8 cellular contexts compared by ENCODE assay signal in genomic region chr14:74492413-74493342, GRCh38.
A peak's percentile ranks its signal among the peaks of the same experiment; 100 is the strongest.
DNase-seq lines count a peak whose midpoint lies in the region; TF ChIP-seq lines count a peak whose summit lies in the region.

Gene NPC2, minus strand, starts transcription at chr14:74493305. Its CDS starts 31 bp downstream, at chr14:74493274.

- H3K36me3 ChIP-seq in HAP-1 (replicated peaks) (peaks cover 8% of the 10 kb centered on the region), OCI-LY1 (ENCODE audit: insufficient read depth, low read length) (peaks cover 3% of the 10 kb centered on the region; the same call in 1 of the 2 replicates), endocrine pancreas (ENCODE audit: control insufficient read depth, insufficient read depth, low read length) (no peaks in the 10 kb centered on the region), mucosa of stomach (ENCODE audit: control insufficient read depth, insufficient read depth, low read length) (no peaks in the 10 kb centered on the region)

- TF ChIP-seq POLR2A in GM10847 (IDR thresholded peaks at IDR 0.05; ENCODE audit: extremely low read depth, insufficient read length): peak; percentile 37

- DNase-seq in HAP-1 (ENCODE audit: low spot score in 2 of 2) (peak in 1 of 2 experiments; percentile 20), retina (no peak), dedifferentiated amniotic fluid mesenchymal stem cell (ENCODE audit: extremely low spot score) (no peak)
- no peak for DNase-seq in stimulated activated CD4-positive, alpha-beta T cell treated with anti-CD3 and anti-CD28 coated beads, Interleukin-15, amount 100 ng/mL, for 24 hours

- H3K79me2 ChIP-seq in OCI-LY1 (ENCODE audit: insufficient read depth, low read length): no peaks in the 10 kb centered on the region

- H2AFZ ChIP-seq in OCI-LY1 (ENCODE audit: low read length): peak within 1 kb of the TSS; percentile 50; the same call in 1 of the 2 replicates

- H3K4me2 ChIP-seq in OCI-LY1 (ENCODE audit: low read length): peak within 1 kb of the TSS; percentile 91

- no peaks in the 10 kb centered on the region for H3K9me2 ChIP-seq in OCI-LY1 (ENCODE audit: low read depth, low read length)

- in situ Hi-C loops in HAP-1 (cut with MboI; ENCODE audit: low sequenced_read_pairs): no loop called here

- H4K20me1 ChIP-seq in OCI-LY1 (ENCODE audit: insufficient read depth, low read length): no peaks in the 10 kb centered on the region

- H3K27me3 ChIP-seq in HAP-1 (ENCODE audit: low read depth) (no peaks in the 10 kb centered on the region), OCI-LY1 (ENCODE audit: insufficient read depth, low read length) (no peaks in the 10 kb centered on the region), endocrine pancreas (ENCODE audit: control insufficient read depth, insufficient read depth, low read length) (no peaks in the 10 kb centered on the region), mucosa of stomach (ENCODE audit: control insufficient read depth, insufficient read depth, low read length) (no peaks in the 10 kb centered on the region)

- H3K9ac ChIP-seq in OCI-LY1 (ENCODE audit: low read length) (peak within 1 kb of the TSS; percentile 83), endocrine pancreas (ENCODE audit: control insufficient read depth, insufficient read depth, low read length) (peak within 1 kb of the TSS; percentile 79), mucosa of stomach (ENCODE audit: low read length) (peak within 1 kb of the TSS; percentile 93)

- no peak within 1 kb of the TSS for H3K27ac ChIP-seq in OCI-LY1 (ENCODE audit: low read depth, low read length, poor library complexity, severe bottlenecking)

- H3K4me3 ChIP-seq in HAP-1 (peak within 1 kb of the TSS; percentile 94), OCI-LY1 (ENCODE audit: low read depth, low read length, poor library complexity, severe bottlenecking) (peak within 1 kb of the TSS; percentile 85), endocrine pancreas (ENCODE audit: control insufficient read depth, insufficient read depth, low read length) (peak within 1 kb of the TSS; percentile 97), mucosa of stomach (ENCODE audit: low read length) (peak within 1 kb of the TSS; percentile 90)

- H3K4me1 ChIP-seq in HAP-1 (peaks cover 4% of the 10 kb centered on the region), OCI-LY1 (ENCODE audit: insufficient read depth, low read length, severe bottlenecking) (peaks cover 25% of the 10 kb centered on the region), endocrine pancreas (ENCODE audit: control insufficient read depth, insufficient read depth, low read length) (peaks cover 16% of the 10 kb centered on the region), mucosa of stomach (ENCODE audit: control insufficient read depth, insufficient read depth, low read length) (peaks cover 13% of the 10 kb centered on the region)

- no peaks in the 10 kb centered on the region for H3K9me3 ChIP-seq in HAP-1
- H3K9me3 ChIP-seq in OCI-LY1 (ENCODE audit: low read length): no peaks in the 10 kb centered on the region
- H3K9me3 ChIP-seq in endocrine pancreas (ENCODE audit: control insufficient read depth, low read length): no peaks in the 10 kb centered on the region
- H3K9me3 ChIP-seq in mucosa of stomach (ENCODE audit: control insufficient read depth, low read length): no peaks in the 10 kb centered on the region

- TF ChIP-seq CTCF in OCI-LY1 (IDR thresholded peaks at IDR 0.05; ENCODE audit: low read length): no peak

- no peaks in the 10 kb centered on the region for H3F3A ChIP-seq in OCI-LY1 (ENCODE audit: insufficient read depth, low read length)
